Comparison of ENCODE assay signal across 8 cellular contexts in genomic region chr1:38005195-38006007, GRCh38. TPM values are rescaled to one million over a fixed set of nuclear protein-coding genes. Genes with fewer than 3 reads are reported as not detected.
A peak's percentile ranks its signal among the peaks of the same experiment; 100 is the strongest.
DNase-seq lines count a peak whose midpoint lies in the region; ATAC-seq and TF ChIP-seq lines count a peak whose summit lies in the region.

TSS of gene FHL3 (minus strand) at chr1:38005514. CDS start at chr1:37999412, 6,102 bp downstream.

- H3K27ac ChIP-seq in HEK293 (ENCODE audit: extremely low read depth, low read depth, low read length) (peak within 1 kb of the TSS; percentile 67; the same call in 1 of the 2 replicates), Panc1 (ENCODE audit: low read length) (peak within 1 kb of the TSS; percentile 85), heart left ventricle (peak within 1 kb of the TSS; percentile 66 to 95 (median 82))

- no peaks in the 10 kb centered on the region for H3K9me3 ChIP-seq in HEK293 (ENCODE audit: control insufficient read depth, insufficient read depth, low read depth, low read length)
- no peaks in the 10 kb centered on the region for H3K9me3 ChIP-seq in Panc1 (ENCODE audit: control insufficient read depth, insufficient read depth, low read depth, low read length)
- no peaks in the 10 kb centered on the region for H3K9me3 ChIP-seq in heart left ventricle

- no TSS peak for BruUV-seq in Panc1 (replicated peaks; lab: Mats Ljungman, UMichigan)

- H3K27ac Mint-ChIP-seq in activated naive CD8-positive, alpha-beta T cell treated with anti-CD3 and anti-CD28 coated beads, Interleukin-2, amount 10 ng/mL, durations not matched to agents 7 days and 5 days: peak within 1 kb of the TSS; percentile 91
- peak within 1 kb of the TSS; percentile 49 for H3K27ac Mint-ChIP-seq in progenitor cell of endocrine pancreas

- TF ChIP-seq CTCF in HEK293 (tag by site-specific recombination; IDR thresholded peaks at IDR 0.05): no peak
- TF ChIP-seq CTCF in Panc1 (IDR thresholded peaks at IDR 0.05): no peak
- peak in 1 of 12 donors; percentile 5 for TF ChIP-seq CTCF in heart left ventricle (IDR thresholded peaks at IDR 0.05)
- TF ChIP-seq CTCF in progenitor cell of endocrine pancreas (IDR thresholded peaks at IDR 0.05; ENCODE audit: unreplicated experiment): no peak

- no peaks in the 10 kb centered on the region for H3K36me3 Mint-ChIP-seq in activated naive CD8-positive, alpha-beta T cell treated with anti-CD3 and anti-CD28 coated beads, Interleukin-2, amount 10 ng/mL, durations not matched to agents 7 days and 5 days
- no peaks in the 10 kb centered on the region for H3K36me3 Mint-ChIP-seq in progenitor cell of endocrine pancreas (ENCODE audit: insufficient read depth)

- H3K4me3 ChIP-seq in HEK293 (ENCODE audit: low read depth, low read length) (peak within 1 kb of the TSS; percentile 49), Panc1 (ENCODE audit: low read depth in 2 of 2, low read length in 2 of 2) (peak within 1 kb of the TSS; percentile 60 to 65), heart left ventricle (peak within 1 kb of the TSS; percentile 51 to 94 (median 66))

- CTCF ChIA-PET in HEK293 (lab: Yijun Ruan, JAX) (no interaction called here), Panc1 (lab: Charles Lee) (no interaction called here)

- in situ Hi-C loops in Panc1 (cut with HindIII; ENCODE audit: low pct_unique_long_range_greater_than_20kb, low sequenced_read_pairs): no loop called here

- H3K9me3 Mint-ChIP-seq in activated naive CD8-positive, alpha-beta T cell treated with anti-CD3 and anti-CD28 coated beads, Interleukin-2, amount 10 ng/mL, durations not matched to agents 7 days and 5 days: no peaks in the 10 kb centered on the region
- H3K9me3 Mint-ChIP-seq in progenitor cell of endocrine pancreas (ENCODE audit: low read depth): no peaks in the 10 kb centered on the region

- no peaks in the 10 kb centered on the region for H3K36me3 ChIP-seq in HEK293 (ENCODE audit: control insufficient read depth in 2 of 2, insufficient read depth in 1 of 2, low read length in 2 of 2)
- H3K36me3 ChIP-seq in Panc1 (ENCODE audit: control insufficient read depth, insufficient read depth, low read length): no peaks in the 10 kb centered on the region; the same call in 1 of the 2 replicates
- no peaks in the 10 kb centered on the region for H3K36me3 ChIP-seq in heart left ventricle

- H3K4me1 ChIP-seq in HEK293 (ENCODE audit: control insufficient read depth, insufficient read depth, low read length) (peaks cover 15% of the 10 kb centered on the region), Panc1 (ENCODE audit: control insufficient read depth, insufficient read depth, low read length) (peaks cover 32% of the 10 kb centered on the region), heart left ventricle (peaks cover 6 to 62% (median 37%) of the 10 kb centered on the region in 12 donors)

- DNase-seq in CD1c-positive myeloid dendritic cell (ENCODE audit: extremely low spot score) (peak; percentile 67), Panc1 (ENCODE audit: low read depth, low spot score) (no peak), heart left ventricle (peak; percentile 70 to 86 (median 83)), progenitor cell of endocrine pancreas (ENCODE audit: low spot score, unreplicated experiment) (peak; percentile 43), foreskin melanocyte (no peak)
- DNase-seq in activated naive CD8-positive, alpha-beta T cell treated with anti-CD3 and anti-CD28 coated beads, Interleukin-2, amount 10 ng/mL, durations not matched to agents 7 days and 5 days: peak; percentile 63

- H3K27me3 ChIP-seq in Panc1 (ENCODE audit: control insufficient read depth, insufficient read depth, low read length): no peaks in the 10 kb centered on the region
- no peaks in the 10 kb centered on the region for H3K27me3 ChIP-seq in heart left ventricle

- ATAC-seq in Panc1 (peak; percentile 79), heart left ventricle (peak; percentile 33 to 71 (median 62)), GM19324 (IDR thresholded peaks at IDR 0.05; ENCODE audit: low FRiP score, unreplicated experiment) (no peak)
- peak; percentile 30 for ATAC-seq in activated naive CD8-positive, alpha-beta T cell treated with anti-CD3 and anti-CD28 coated beads, Interleukin-2, amount 10 ng/mL, durations not matched to agents 7 days and 5 days (ENCODE audit: low read depth)

- 3 to 10% (median 4%) methylated on average over 12 to 83 of the region's 83 CpGs for WGBS in heart left ventricle, 4 donors

- H3K4me1 Mint-ChIP-seq in activated naive CD8-positive, alpha-beta T cell treated with anti-CD3 and anti-CD28 coated beads, Interleukin-2, amount 10 ng/mL, durations not matched to agents 7 days and 5 days: peaks cover 42% of the 10 kb centered on the region
- peaks cover 11% of the 10 kb centered on the region for H3K4me1 Mint-ChIP-seq in progenitor cell of endocrine pancreas (ENCODE audit: low read depth)

- H3K4me3 Mint-ChIP-seq in activated naive CD8-positive, alpha-beta T cell treated with anti-CD3 and anti-CD28 coated beads, Interleukin-2, amount 10 ng/mL, durations not matched to agents 7 days and 5 days: peak within 1 kb of the TSS; percentile 93
- peak within 1 kb of the TSS; percentile 76 for H3K4me3 Mint-ChIP-seq in progenitor cell of endocrine pancreas (ENCODE audit: low read depth)

- no peaks in the 10 kb centered on the region for H3K27me3 Mint-ChIP-seq in activated naive CD8-positive, alpha-beta T cell treated with anti-CD3 and anti-CD28 coated beads, Interleukin-2, amount 10 ng/mL, durations not matched to agents 7 days and 5 days
- H3K27me3 Mint-ChIP-seq in progenitor cell of endocrine pancreas: peaks cover 5% of the 10 kb centered on the region

- intact Hi-C loops in Panc1 (cut with micrococcal nuclease; ENCODE audit: unreplicated experiment): no loop called here
- intact Hi-C loops in heart left ventricle (cut with DNase I): no loop called here

- TF ChIP-seq POLR2A in heart left ventricle (IDR thresholded peaks at IDR 0.05): peak in 1 of 2 donors; percentile 11

- POLR2A ChIA-PET in HEK293 (lab: Yijun Ruan, JAX): interaction anchor here (0.6 to 0.7 kb wide), 3 partner anchors 17 to 915 kb away, joined by 3 to 8 read pairs (median 4); no protein-coding TSS in a partner anchor
- POLR2A ChIA-PET in Panc1 (lab: Charles Lee): no interaction called here
- POLR2A ChIA-PET in activated naive CD8-positive, alpha-beta T cell treated with anti-CD3 and anti-CD28 coated beads, Interleukin-2, amount 10 ng/mL, durations not matched to agents 7 days and 5 days (lab: Charles Lee): no interaction called here

TF ChIP-seq in HEK293, 187 proteins besides CTCF, POLR2A, EP300 and RAD21 (continues in another document):
- TF ChIP-seq PRDM2 (tag by site-specific recombination; IDR thresholded peaks at IDR 0.05; ENCODE audit: borderline replicate concordance): no peak

RNA-seq across cellular contexts. Expression of gene FHL3, which starts in this region (rescaled TPM):
- total RNA-seq in Panc1 (2021; ENCODE audit: unreplicated experiment) (23.4 TPM), heart left ventricle (10 to 100 TPM in 6 of 9 donors, 1 to 10 TPM in 3; 4.6 to 27.0 (median 11.3) TPM), progenitor cell of endocrine pancreas (16.5 and 17.6 TPM in 2 replicates)
- 29.7 TPM for polyA plus RNA-seq in Panc1 (2012; ENCODE audit: insufficient read length)
- total RNA-seq in activated naive CD8-positive, alpha-beta T cell treated with anti-CD3 and anti-CD28 coated beads, Interleukin-2, amount 10 ng/mL, durations not matched to agents 7 days and 5 days: 10 to 100 TPM; 14.6 to 14.7 TPM
- polyA plus RNA-seq in heart left ventricle: 10 to 100 TPM; 13.7 to 15.4 TPM

Comparison
In these comparisons a context has a peak if more than half of its experiments do, and no peak if none do; other contexts are left out.
1. DNase-seq: peak in CD1c-positive myeloid dendritic cell (single experiment), activated naive CD8-positive, alpha-beta T cell treated with anti-CD3 and anti-CD28 coated beads, Interleukin-2, amount 10 ng/mL, durations not matched to agents 7 days and 5 days (single experiment), heart left ventricle (5 of 5) and progenitor cell of endocrine pancreas (single experiment); none in Panc1 (single experiment) and foreskin melanocyte (single experiment).
2. Peak in every context shown above with its lines, with median percentiles within 50 percentile points of each other: H3K27ac ChIP-seq and H3K4me3 ChIP-seq.